3 cellular contexts compared by ENCODE assay signal in the genomic region with DNA sequence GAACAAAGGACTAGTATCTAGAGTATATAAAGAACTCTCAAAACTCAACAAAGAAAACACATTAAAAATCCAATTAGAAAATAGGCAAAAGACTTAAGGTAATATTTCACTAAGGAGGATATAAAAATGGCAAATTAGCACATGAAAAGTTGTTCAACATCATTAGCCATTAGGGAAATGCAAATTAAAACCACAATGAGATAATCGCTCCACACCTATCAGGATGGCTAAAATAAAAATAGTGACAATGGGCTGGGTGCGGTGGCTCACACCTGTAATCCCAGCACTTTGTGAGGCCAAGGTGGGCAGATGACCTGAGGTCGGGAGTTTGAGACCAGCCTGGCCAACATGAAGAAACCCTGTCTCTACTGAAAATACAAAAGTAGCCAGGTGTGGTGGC. TPM values are rescaled to one million over a fixed set of nuclear protein-coding genes. Genes with fewer than 3 reads are reported as not detected.
"Had no signal": no experiment of that assay in that cellular context is flagged by ENCODE, and none has a peak within 500 bp of the region (broad histone marks: within the 10 kb centered on the region; RNA-seq: fewer than 3 reads in every experiment).

No MANE protein-coding gene starts in this region.

RNA-seq across cellular contexts. Expression of gene PSMB9, which starts 27.0 kb away (rescaled TPM):
- total RNA-seq: endodermal cell had no signal

RNA-seq across cellular contexts. Expression of gene HLA-DMB, which starts 59.9 kb away (rescaled TPM):
- total RNA-seq: lung microvascular endothelial cell had no signal
- polyA plus RNA-seq: keratinocyte had no signal
